8 cellular contexts compared by ENCODE assay signal in genomic region chr4:56505269-56506109, GRCh38. TPM values are rescaled to one million over a fixed set of nuclear protein-coding genes. Genes with fewer than 3 reads are reported as not detected.
DNase-seq lines count a peak whose midpoint lies in the region; ATAC-seq and TF ChIP-seq lines count a peak whose summit lies in the region.

A gene with protein sequence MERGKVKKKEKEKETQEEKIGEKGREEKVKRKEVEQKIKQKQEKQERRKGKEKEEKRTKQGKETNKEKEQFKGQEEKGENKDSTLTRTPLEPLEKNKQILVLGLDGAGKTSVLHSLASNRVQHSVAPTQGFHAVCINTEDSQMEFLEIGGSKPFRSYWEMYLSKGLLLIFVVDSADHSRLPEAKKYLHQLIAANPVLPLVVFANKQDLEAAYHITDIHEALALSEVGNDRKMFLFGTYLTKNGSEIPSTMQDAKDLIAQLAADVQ (plus strand): TSS chr4:56505791. CDS start chr4:56505863, 72 bp downstream.

- H3K4me3 ChIP-seq in SJSA1 (peak within 1 kb of the TSS; percentile 41), adrenal gland (peak within 1 kb of the TSS; percentile 44 to 68 (median 52)), right cardiac atrium (ENCODE audit: low read length) (peak within 1 kb of the TSS; percentile 53), rectal smooth muscle tissue (ENCODE audit: low read length) (peak within 1 kb of the TSS; percentile 66), urinary bladder (ENCODE audit: low read depth, low read length) (peak within 1 kb of the TSS; percentile 53)

- 3 to 5% (median 3%) methylated on average over 36 to 55 of the region's 55 CpGs for WGBS in adrenal gland, 4 donors
- 3% methylated on average over 55 of the region's 55 CpGs for WGBS in right cardiac atrium
- 3% methylated on average over 55 of the region's 55 CpGs for WGBS in urinary bladder

- 0 out of 2 replicates have a peak within 1 kb of the TSS, but pooled peaks have one; percentile 0 for H3K27ac ChIP-seq in SJSA1
- H3K27ac ChIP-seq in adrenal gland, result peak within 1 kb of the TSS in 3 of 5 donors; percentile 30 to 74 (median 48)
- H3K27ac ChIP-seq in right cardiac atrium (ENCODE audit: low read length), result no peak within 1 kb of the TSS
- H3K27ac ChIP-seq in rectal smooth muscle tissue (ENCODE audit: low read depth, low read length), result peak within 1 kb of the TSS; percentile 1
- peak within 1 kb of the TSS; percentile 46 for H3K27ac ChIP-seq in urinary bladder (ENCODE audit: low read depth)

- peak within 1 kb of the TSS; percentile 56; the same call in 1 of the 2 replicates for H3K9ac ChIP-seq in ES-I3 (ENCODE audit: low read depth, low read length)
- H3K9ac ChIP-seq in rectal smooth muscle tissue (ENCODE audit: low read length), result peak within 1 kb of the TSS; percentile 17

- ATAC-seq in HG02798 (IDR thresholded peaks at IDR 0.05; ENCODE audit: poor library complexity, unreplicated experiment) (peak; percentile 78), right cardiac atrium (peak; percentile 87 to 91)

- DNase-seq in SJSA1 (ENCODE audit: low read depth in 1 of 2, low spot score in 2 of 2) (peak; percentile 58), adrenal gland (peak; percentile 56 to 75 (median 67)), right cardiac atrium (peak; percentile 58 to 75 (median 74)), kidney glomerular epithelial cell (lab: John Stamatoyannopoulos, UW) (no peak)

- intact Hi-C loops in adrenal gland (cut with DNase I), result no loop called here
- intact Hi-C loops in right cardiac atrium (cut with DNase I), result no loop called here

- no peaks in the 10 kb centered on the region for H3K4me1 ChIP-seq in ES-I3 (ENCODE audit: insufficient read depth, low read length)
- peaks cover 12% of the 10 kb centered on the region for H3K4me1 ChIP-seq in SJSA1 (replicated peaks)
- H3K4me1 ChIP-seq in adrenal gland (replicated peaks in 1 of 2), result peaks cover 5 to 6% of the 10 kb centered on the region in 2 donors
- H3K4me1 ChIP-seq in right cardiac atrium (ENCODE audit: control insufficient read depth, insufficient read depth, low read length), result no peaks in the 10 kb centered on the region
- no peaks in the 10 kb centered on the region for H3K4me1 ChIP-seq in rectal smooth muscle tissue (ENCODE audit: control insufficient read depth, insufficient read depth, low read length)
- H3K4me1 ChIP-seq in urinary bladder (ENCODE audit: insufficient read depth), result no peaks in the 10 kb centered on the region

- H3K27me3 ChIP-seq in SJSA1 (replicated peaks) (no peaks in the 10 kb centered on the region), adrenal gland (no peaks in the 10 kb centered on the region), right cardiac atrium (ENCODE audit: control insufficient read depth, insufficient read depth) (no peaks in the 10 kb centered on the region), rectal smooth muscle tissue (ENCODE audit: control insufficient read depth, insufficient read depth, low read length) (no peaks in the 10 kb centered on the region)

- no peak for TF ChIP-seq CTCF in adrenal gland (IDR thresholded peaks at IDR 0.05)

- TF ChIP-seq POLR2A in adrenal gland (IDR thresholded peaks at IDR 0.05), result peak in 1 of 2 donors; percentile 21

- H3K9me3 ChIP-seq in ES-I3 (ENCODE audit: control insufficient read depth, insufficient read depth, low read length) (no peaks in the 10 kb centered on the region), SJSA1 (replicated peaks) (no peaks in the 10 kb centered on the region), adrenal gland (replicated peaks in 1 of 3) (no peaks in the 10 kb centered on the region), right cardiac atrium (ENCODE audit: control insufficient read depth, low read length) (no peaks in the 10 kb centered on the region)

- peaks cover 3% of the 10 kb centered on the region for H3K36me3 ChIP-seq in ES-I3 (ENCODE audit: insufficient read depth, low read length)
- H3K36me3 ChIP-seq in SJSA1, result peaks cover 25% of the 10 kb centered on the region
- H3K36me3 ChIP-seq in adrenal gland (replicated peaks in 1 of 2), result peaks cover 0 to 25% of the 10 kb centered on the region in 2 donors
- H3K36me3 ChIP-seq in rectal smooth muscle tissue (ENCODE audit: control insufficient read depth, insufficient read depth, low read length), result no peaks in the 10 kb centered on the region
- no peaks in the 10 kb centered on the region for H3K36me3 ChIP-seq in urinary bladder (ENCODE audit: insufficient read depth)

RNA-seq across cellular contexts. Expression of the gene that starts here (rescaled TPM):
- 2.5 and 3.1 TPM in 2 replicates for total RNA-seq in SJSA1 (2014; rRNA removed; shearing (Covaris generic))
- 1 to 10 TPM in 1 of 8 donors, under 1 TPM in 4, not detected in 3; 0.38 to 1.1 (median 0.41) TPM for total RNA-seq in adrenal gland
- 1 to 10 TPM in 1 of 3 donors, under 1 TPM in 2; 0.66 to 1.2 (median 0.88) TPM for polyA plus RNA-seq in adrenal gland
- not detected for total RNA-seq in right cardiac atrium
- 0.05 TPM for polyA plus RNA-seq in right cardiac atrium
- 0.32 TPM for total RNA-seq in urinary bladder
- 0.23 TPM for polyA plus RNA-seq in urinary bladder

Comparison
In these comparisons a context has a peak if more than half of its experiments do, and no peak if none do; other contexts are left out.
1. Peak in DNase-seq, ATAC-seq and H3K4me3 ChIP-seq in right cardiac atrium; RNA of the gene not detected or under 1 TPM.